8 cellular contexts compared by ENCODE assay signal in the genomic region with DNA sequence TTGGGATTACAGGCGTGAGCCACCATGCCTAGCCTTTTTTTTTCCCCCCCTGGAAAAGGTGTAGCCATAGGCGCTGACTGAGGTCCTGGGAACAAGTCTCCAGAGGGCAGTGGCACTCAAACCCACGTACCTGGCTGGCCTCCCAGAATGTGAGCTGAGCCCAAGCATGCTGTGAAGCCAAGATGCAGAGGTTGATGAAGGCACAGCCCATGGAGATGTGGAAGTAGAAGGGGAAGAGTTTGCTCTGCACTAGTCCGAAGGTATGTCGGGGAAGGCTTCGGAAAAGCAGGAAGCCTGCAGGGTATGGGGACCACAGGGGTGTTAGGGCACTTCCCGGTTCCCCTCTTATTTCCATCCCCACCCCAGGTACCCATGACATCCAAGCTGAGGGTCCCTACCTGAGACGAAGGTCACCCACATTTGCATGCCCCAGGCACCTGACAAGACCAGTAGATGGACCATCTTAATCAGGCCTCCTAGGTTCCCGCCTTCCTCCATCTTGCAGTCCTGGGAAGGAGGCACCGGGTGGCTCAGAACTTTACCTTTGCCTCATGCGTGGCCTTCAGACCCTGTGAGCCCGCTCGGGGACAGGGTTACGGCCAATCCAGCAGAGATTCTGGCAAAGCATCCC. TPM values are rescaled to one million over a fixed set of nuclear protein-coding genes. Genes with fewer than 3 reads are reported as not detected.
DNase-seq lines count a peak whose midpoint lies in the region; ATAC-seq and TF ChIP-seq lines count a peak whose summit lies in the region.

No MANE protein-coding gene starts in this region.

- WGBS in spleen, 5 donors = 48 to 68% (median 61%) methylated on average over 13 to 14 of the region's 14 CpGs

- H3K4me3 ChIP-seq in SJCRH30 (peak overlapping the region; percentile 68), fibroblast of villous mesenchyme (ENCODE audit: low read depth, low read length) (peak overlapping the region; percentile 86), spleen (peak overlapping the region in 7 of 8 donors; percentile 54 to 91 (median 65))

- intact Hi-C loops in spleen (cut with DNase I; ENCODE audit: low total_unique reads) = no loop called here

- H3K27ac ChIP-seq in SJCRH30 (no peak overlapping the region; the same call in 1 of the 2 replicates), spleen (peak overlapping the region in 7 of 8 donors; percentile 77 to 95 (median 86))

- TF ChIP-seq POLR2A in spleen (IDR thresholded peaks at IDR 0.05) = no peak

- no peak for TF ChIP-seq CTCF in fibroblast of villous mesenchyme (IDR thresholded peaks at IDR 0.05; ENCODE audit: insufficient read depth, low read depth, low read length)
- no peak for TF ChIP-seq CTCF in spleen (IDR thresholded peaks at IDR 0.05 in 8 of 11, conservative IDR thresholded peaks at IDR 0.05 in 3 of 11)

- H3K27me3 ChIP-seq in SJCRH30 (no peaks in the 10 kb centered on the region), spleen (replicated peaks in 1 of 7) (no peaks in the 10 kb centered on the region)

- H3K4me1 ChIP-seq in SJCRH30 = peaks cover 8% of the 10 kb centered on the region
- peaks cover 19 to 56% (median 38%) of the 10 kb centered on the region in 6 donors for H3K4me1 ChIP-seq in spleen

- ATAC-seq in GM21367 (IDR thresholded peaks at IDR 0.05; ENCODE audit: unreplicated experiment) = no peak

- peak; percentile 34 for DNase-seq in DMS 273 (lab: John Stamatoyannopoulos, UW; ENCODE audit: unreplicated experiment)
- no peak for DNase-seq in DMS 273 treated with DMSO at 0.1 percent for 48 hours (lab: John Stamatoyannopoulos, UW)
- no peak for DNase-seq in SJCRH30
- no peak for DNase-seq in fibroblast of villous mesenchyme (ENCODE audit: low read depth)
- no peak for DNase-seq in spleen
- DNase-seq in central memory CD4-positive, alpha-beta T cell = no peak
- no peak for DNase-seq in activated gamma-delta T cell (lab: John Stamatoyannopoulos, UW)

- H3K9me3 ChIP-seq in SJCRH30 (replicated peaks) (no peaks in the 10 kb centered on the region), spleen (peaks cover 0 to 10% (median 8%) of the 10 kb centered on the region in 8 donors)

- H3K36me3 ChIP-seq in SJCRH30 = no peaks in the 10 kb centered on the region
- peaks cover 0 to 35% (median 0%) of the 10 kb centered on the region in 6 donors for H3K36me3 ChIP-seq in spleen

RNA-seq across cellular contexts. Expression of a gene that starts 0.8 kb away (rescaled TPM):
- total RNA-seq in SJCRH30 (2014; rRNA removed; shearing (Covaris generic)) = 38.8 and 39.5 TPM in 2 replicates
- total RNA-seq in fibroblast of villous mesenchyme (96.7 and 121 TPM in 2 replicates), spleen (100 to 1,000 TPM in 3 of 7 donors, 10 to 100 TPM in 4; 44.1 to 143 (median 54.2) TPM)
- 10 to 100 TPM; 65.8 to 82.0 (median 73.4) TPM for polyA plus RNA-seq in spleen

RNA-seq across cellular contexts. Expression of a gene that starts 1.1 kb away (rescaled TPM):
- not detected in 2 replicates for total RNA-seq in SJCRH30 (2014; rRNA removed; shearing (Covaris generic))
- total RNA-seq in fibroblast of villous mesenchyme (6.0 and 6.4 TPM in 2 replicates), spleen (10 to 100 TPM; 40.1 to 57.5 (median 51.3) TPM)
- 10 to 100 TPM; 34.7 to 83.7 (median 73.9) TPM for polyA plus RNA-seq in spleen

RNA-seq across cellular contexts. Expression of a gene that starts 5.8 kb away (rescaled TPM):
- 0.58 and 0.83 TPM in 2 replicates for total RNA-seq in SJCRH30 (2014; rRNA removed; shearing (Covaris generic))
- total RNA-seq in fibroblast of villous mesenchyme (8.7 and 9.1 TPM in 2 replicates), spleen (10 to 100 TPM; 26.7 to 51.3 (median 43.5) TPM)
- 1 to 10 TPM; 2.5 to 6.4 (median 3.3) TPM for polyA plus RNA-seq in spleen

RNA-seq across cellular contexts. Expression of a gene that starts 10.0 kb away (rescaled TPM):
- total RNA-seq in SJCRH30 (2014; rRNA removed; shearing (Covaris generic)) = 0.10 and 0.59 TPM in 2 replicates
- total RNA-seq in fibroblast of villous mesenchyme (16.8 and 20.6 TPM in 2 replicates), spleen (10 to 100 TPM; 19.0 to 41.0 (median 26.6) TPM)
- polyA plus RNA-seq in spleen = 10 to 100 TPM in 1 of 3 donors, 1 to 10 TPM in 2; 4.2 to 10.8 (median 8.5) TPM

RNA-seq across cellular contexts. Expression of a gene that starts 29.2 kb away (rescaled TPM):
- total RNA-seq in SJCRH30 (2014; rRNA removed; shearing (Covaris generic)) = 1.2 and 2.4 TPM in 2 replicates
- total RNA-seq in fibroblast of villous mesenchyme = 0.86 and 1.3 TPM in 2 replicates
- 1 to 10 TPM; 2.7 to 6.0 (median 4.0) TPM for total RNA-seq in spleen
- 1 to 10 TPM; 7.0 to 9.3 (median 8.3) TPM for polyA plus RNA-seq in spleen
